Comparison of ENCODE assay signal across 1 cellular context in the genomic region with DNA sequence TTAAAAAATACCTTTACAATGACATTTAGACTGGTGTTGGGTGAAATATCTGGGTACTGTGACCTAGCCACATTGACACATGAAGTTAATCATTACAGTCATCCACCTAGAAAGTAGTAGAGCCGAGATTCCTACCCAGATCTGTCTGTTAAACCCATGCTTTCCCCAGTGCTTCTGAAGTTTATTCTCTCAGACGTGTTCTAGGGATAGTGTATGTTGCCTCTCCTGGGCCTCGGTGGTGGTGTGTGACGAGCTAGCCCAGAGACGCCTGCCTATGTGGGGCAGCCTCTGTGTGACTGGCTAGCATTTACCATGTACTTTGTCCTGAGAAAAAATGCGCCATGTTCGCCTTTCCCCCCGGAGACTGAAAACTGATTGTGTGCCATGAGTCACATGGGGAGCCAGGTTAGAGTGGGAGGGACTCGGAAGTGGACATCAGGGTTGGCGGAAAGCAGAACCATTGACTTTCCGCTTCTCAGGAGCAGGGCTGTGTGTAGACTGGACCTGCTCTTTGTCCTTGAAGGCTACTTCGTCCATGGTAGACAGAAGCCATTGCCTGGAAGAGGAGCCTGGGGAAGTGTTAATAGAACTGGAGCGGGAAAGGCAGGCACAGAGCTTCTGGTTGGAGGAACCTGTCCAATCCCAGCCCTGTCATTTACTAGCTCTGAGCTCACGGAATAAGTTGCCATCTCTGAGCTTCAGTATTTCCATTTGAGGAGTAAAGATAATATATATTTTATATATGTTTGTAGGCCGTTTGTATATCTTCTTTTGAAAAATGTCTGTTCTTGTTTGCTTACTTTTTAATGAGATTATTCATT.
TF ChIP-seq lines count a peak whose summit lies in the region.

No MANE protein-coding gene starts in this region.

TF ChIP-seq in HepG2, 621 proteins besides CTCF, POLR2A, EP300 and RAD21 (continued from another document and continues in another):
- TF ChIP-seq ESRRA (CRISPR knock-in tag; IDR thresholded peaks at IDR 0.05; ENCODE audit: low read depth) = peak; percentile 64; the same call in 1 of the 2 replicates
- peak; percentile 54; the same call in 1 of the 2 replicates for TF ChIP-seq ZNF264 (CRISPR knock-in tag; IDR thresholded peaks at IDR 0.05)
- TF ChIP-seq MLX (CRISPR knock-in tag; IDR thresholded peaks at IDR 0.05) = peak; percentile 63
- no peak for TF ChIP-seq KLF11 (CRISPR knock-in tag; IDR thresholded peaks at IDR 0.05)
- TF ChIP-seq CENPT (CRISPR knock-in tag; IDR thresholded peaks at IDR 0.05; ENCODE audit: low read depth) = no peak
- TF ChIP-seq, protein P1, sequence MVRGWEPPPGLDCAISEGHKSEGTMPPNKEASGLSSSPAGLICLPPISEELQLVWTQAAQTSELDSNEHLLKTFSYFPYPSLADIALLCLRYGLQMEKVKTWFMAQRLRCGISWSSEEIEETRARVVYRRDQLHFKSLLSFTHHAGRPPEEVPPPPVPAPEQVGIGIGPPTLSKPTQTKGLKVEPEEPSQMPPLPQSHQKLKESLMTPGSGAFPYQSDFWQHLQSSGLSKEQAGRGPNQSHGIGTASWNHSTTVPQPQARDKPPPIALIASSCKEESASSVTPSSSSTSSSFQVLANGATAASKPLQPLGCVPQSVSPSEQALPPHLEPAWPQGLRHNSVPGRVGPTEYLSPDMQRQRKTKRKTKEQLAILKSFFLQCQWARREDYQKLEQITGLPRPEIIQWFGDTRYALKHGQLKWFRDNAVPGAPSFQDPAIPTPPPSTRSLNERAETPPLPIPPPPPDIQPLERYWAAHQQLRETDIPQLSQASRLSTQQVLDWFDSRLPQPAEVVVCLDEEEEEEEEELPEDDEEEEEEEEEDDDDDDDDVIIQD (CRISPR knock-in tag; IDR thresholded peaks at IDR 0.05; ENCODE audit: low read depth) = peak; percentile 93
- peak; percentile 96; the same call in 1 of the 2 replicates for TF ChIP-seq ZSCAN12 (CRISPR knock-in tag; IDR thresholded peaks at IDR 0.05)
- peak; percentile 96 for TF ChIP-seq FOSL2 (CRISPR knock-in tag; IDR thresholded peaks at IDR 0.05)
- TF ChIP-seq ZNF629 (CRISPR knock-in tag; conservative IDR thresholded peaks at IDR 0.05) = 0 out of 2 replicates have a peak, but pooled peaks have one; percentile 39
- TF ChIP-seq, protein P2, sequence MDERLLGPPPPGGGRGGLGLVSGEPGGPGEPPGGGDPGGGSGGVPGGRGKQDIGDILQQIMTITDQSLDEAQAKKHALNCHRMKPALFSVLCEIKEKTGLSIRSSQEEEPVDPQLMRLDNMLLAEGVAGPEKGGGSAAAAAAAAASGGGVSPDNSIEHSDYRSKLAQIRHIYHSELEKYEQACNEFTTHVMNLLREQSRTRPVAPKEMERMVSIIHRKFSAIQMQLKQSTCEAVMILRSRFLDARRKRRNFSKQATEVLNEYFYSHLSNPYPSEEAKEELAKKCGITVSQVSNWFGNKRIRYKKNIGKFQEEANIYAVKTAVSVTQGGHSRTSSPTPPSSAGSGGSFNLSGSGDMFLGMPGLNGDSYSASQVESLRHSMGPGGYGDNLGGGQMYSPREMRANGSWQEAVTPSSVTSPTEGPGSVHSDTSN (CRISPR knock-in tag; IDR thresholded peaks at IDR 0.05) = 0 out of 2 replicates have a peak, but pooled peaks have one; percentile 28
- TF ChIP-seq FOXA3 (CRISPR knock-in tag; IDR thresholded peaks at IDR 0.05) = peak; percentile 76
- no peak for TF ChIP-seq HOXD1 (CRISPR knock-in tag; IDR thresholded peaks at IDR 0.05)
- TF ChIP-seq TMF1 (CRISPR knock-in tag; IDR thresholded peaks at IDR 0.05; ENCODE audit: low read depth) = no peak
- peak; percentile 88 for TF ChIP-seq KDM5B (CRISPR knock-in tag; IDR thresholded peaks at IDR 0.05; ENCODE audit: borderline replicate concordance)
- peak; percentile 10; the same call in 1 of the 2 replicates for TF ChIP-seq NR2F2 (IDR thresholded peaks at IDR 0.05; ENCODE audit: borderline replicate concordance, low read depth)
- peak; percentile 93; the same call in 1 of the 2 replicates for TF ChIP-seq CAMTA2 (CRISPR knock-in tag; IDR thresholded peaks at IDR 0.05; ENCODE audit: borderline replicate concordance)
- no peak for TF ChIP-seq PTBP1 (IDR thresholded peaks at IDR 0.05; ENCODE audit: low read depth, low read length, poor library complexity, severe bottlenecking)
- TF ChIP-seq, protein P3, sequence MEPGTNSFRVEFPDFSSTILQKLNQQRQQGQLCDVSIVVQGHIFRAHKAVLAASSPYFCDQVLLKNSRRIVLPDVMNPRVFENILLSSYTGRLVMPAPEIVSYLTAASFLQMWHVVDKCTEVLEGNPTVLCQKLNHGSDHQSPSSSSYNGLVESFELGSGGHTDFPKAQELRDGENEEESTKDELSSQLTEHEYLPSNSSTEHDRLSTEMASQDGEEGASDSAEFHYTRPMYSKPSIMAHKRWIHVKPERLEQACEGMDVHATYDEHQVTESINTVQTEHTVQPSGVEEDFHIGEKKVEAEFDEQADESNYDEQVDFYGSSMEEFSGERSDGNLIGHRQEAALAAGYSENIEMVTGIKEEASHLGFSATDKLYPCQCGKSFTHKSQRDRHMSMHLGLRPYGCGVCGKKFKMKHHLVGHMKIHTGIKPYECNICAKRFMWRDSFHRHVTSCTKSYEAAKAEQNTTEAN (CRISPR knock-in tag; conservative IDR thresholded peaks at IDR 0.05) = peak; percentile 83; the same call in 1 of the 2 replicates
- 0 out of 2 replicates have a peak, but pooled peaks have one; percentile 41 for TF ChIP-seq ZSCAN30 (CRISPR knock-in tag; IDR thresholded peaks at IDR 0.05)
- TF ChIP-seq HOXA7 (CRISPR knock-in tag; IDR thresholded peaks at IDR 0.05) = no peak
- no peak; the same call in none of the 2 replicates for TF ChIP-seq ZNF136 (CRISPR knock-in tag; IDR thresholded peaks at IDR 0.05; ENCODE audit: low read depth)
- TF ChIP-seq MYC (CRISPR knock-in tag; IDR thresholded peaks at IDR 0.05; ENCODE audit: borderline replicate concordance) = peak; percentile 94
- TF ChIP-seq ZNF501 (CRISPR knock-in tag; IDR thresholded peaks at IDR 0.05) = peak; percentile 85
- TF ChIP-seq YEATS2 (CRISPR knock-in tag; IDR thresholded peaks at IDR 0.05; ENCODE audit: borderline replicate concordance) = peak; percentile 63; the same call in 1 of the 2 replicates
- TF ChIP-seq SIN3A (IDR thresholded peaks at IDR 0.05; ENCODE audit: borderline replicate concordance, low read depth, low read length) = peak; percentile 62; the same call in 1 of the 2 replicates
- TF ChIP-seq ZNF646 (CRISPR knock-in tag; IDR thresholded peaks at IDR 0.05) = peak; percentile 38; the same call in 1 of the 2 replicates
- no peak for TF ChIP-seq SCMH1 (CRISPR knock-in tag; IDR thresholded peaks at IDR 0.05; ENCODE audit: borderline replicate concordance)
- peak; percentile 68 for TF ChIP-seq ATF7-NPFF (CRISPR knock-in tag; IDR thresholded peaks at IDR 0.05; ENCODE audit: low read depth)
- no peak; the same call in none of the 2 replicates for TF ChIP-seq PPARG (CRISPR knock-in tag; conservative IDR thresholded peaks at IDR 0.05)
- peak; percentile 37; the same call in 1 of the 2 replicates for TF ChIP-seq SMC3 (IDR thresholded peaks at IDR 0.05; ENCODE audit: low read length)
- TF ChIP-seq ZBTB1 (CRISPR knock-in tag; IDR thresholded peaks at IDR 0.05; ENCODE audit: borderline replicate concordance) = no peak; the same call in 1 of the 2 replicates
- 0 out of 2 replicates have a peak, but pooled peaks have one; percentile 57 for TF ChIP-seq ZBTB42 (CRISPR knock-in tag; IDR thresholded peaks at IDR 0.05)
- TF ChIP-seq ZBTB40 (IDR thresholded peaks at IDR 0.05) = no peak
- TF ChIP-seq ZBTB40 (CRISPR knock-in tag; IDR thresholded peaks at IDR 0.05) = peak; percentile 53
- peak; percentile 57; the same call in 1 of the 2 replicates for TF ChIP-seq MED13 (CRISPR knock-in tag; IDR thresholded peaks at IDR 0.05)
